In the genomic region with DNA sequence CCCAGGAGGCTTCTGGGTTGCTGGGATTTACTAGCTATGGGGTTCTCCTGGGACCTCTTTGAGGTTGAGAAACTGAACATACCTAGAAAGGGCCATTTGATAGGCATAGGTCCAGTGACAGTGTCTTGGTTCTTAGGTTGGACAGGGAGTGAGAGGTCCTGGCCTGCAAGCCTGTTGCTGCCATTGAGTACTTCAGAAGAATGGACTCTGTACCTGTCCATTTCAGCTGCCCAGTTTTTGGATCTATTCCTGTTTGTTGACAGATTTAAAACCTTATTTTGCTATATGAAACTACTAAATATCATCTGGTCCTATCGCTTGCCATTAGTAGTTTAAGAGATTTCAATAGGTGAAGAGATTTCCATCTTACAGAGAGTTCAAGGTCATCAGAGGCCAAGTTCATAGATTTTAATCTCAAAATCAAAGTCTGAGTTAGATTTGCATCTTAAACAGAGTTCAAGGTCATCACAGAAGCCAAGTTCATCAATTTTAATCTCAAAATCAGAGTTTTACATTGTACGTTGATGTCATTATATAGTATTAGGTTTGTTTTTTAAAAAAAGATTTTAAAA, we compare ENCODE assay signal across 20 cellular contexts. TPM values are rescaled to one million over a fixed set of nuclear protein-coding genes. Genes with fewer than 3 reads are reported as not detected.
DNase-seq lines count a peak whose midpoint lies in the region; ATAC-seq and TF ChIP-seq lines count a peak whose summit lies in the region.
"Had no signal": no experiment of that assay in that cellular context is flagged by ENCODE, and none has a peak within 500 bp of the region (broad histone marks: within the 10 kb centered on the region; RNA-seq: fewer than 3 reads in every experiment).

No MANE protein-coding gene starts in this region.

- peak overlapping the region; percentile 49 for H2BK120ac ChIP-seq in mesenchymal stem cell (ENCODE audit: low read depth, low read length)

- H3K36me3 ChIP-seq in liver (ENCODE audit: control insufficient read depth in 4 of 4, insufficient read depth in 3 of 4, low read depth in 1 of 4, low read length in 3 of 4) (no peaks in the 10 kb centered on the region), mesenchymal stem cell (ENCODE audit: control insufficient read depth in 1 of 2, insufficient read depth in 2 of 2, low read depth in 1 of 2, low read length in 2 of 2) (no peaks in the 10 kb centered on the region), transverse colon (no peaks in the 10 kb centered on the region), smooth muscle cell (ENCODE audit: low read depth) (no peaks in the 10 kb centered on the region), aorta (ENCODE audit: control insufficient read depth in 1 of 2, insufficient read depth in 2 of 2, low read length in 1 of 2) (no peaks in the 10 kb centered on the region)
- H3K36me3 ChIP-seq: BLaER1 treated with 17β-estradiol and CSF1 and Interleukin-3, amounts not matched to agents 10 nM and 100 nM had no signal

- H3K14ac ChIP-seq in mesenchymal stem cell (ENCODE audit: low read length in 2 of 2) = no peak overlapping the region

- intact Hi-C loops in activated CD4-positive, alpha-beta T cell treated with anti-CD3 and anti-CD28 coated beads, Interleukin-2, amount 10 ng/mL, durations not matched to agents 24 days and 14 days (cut with micrococcal nuclease) = no loop called here
- intact Hi-C loops in transverse colon (cut with DNase I; ENCODE audit: low total_unique reads) (no loop called here), aorta (cut with DNase I) (no loop called here)

- H3K4me3 ChIP-seq in liver (ENCODE audit: low read depth in 1 of 3, low read length in 3 of 3) (no peak overlapping the region), mesenchymal stem cell (ENCODE audit: insufficient read depth in 1 of 2, low read depth in 1 of 2, low read length in 2 of 2) (no peak overlapping the region), transverse colon (no peak overlapping the region), smooth muscle cell (no peak overlapping the region), aorta (ENCODE audit: low read length in 2 of 2) (no peak overlapping the region)
- H3K4me3 ChIP-seq: A549; BLaER1 treated with 17β-estradiol and CSF1 and Interleukin-3, amounts not matched to agents 10 nM and 100 nM had no signal

- H3K9ac ChIP-seq in liver (ENCODE audit: low read depth in 1 of 2, low read length in 2 of 2) (no peak overlapping the region), mesenchymal stem cell (ENCODE audit: low read length) (no peak overlapping the region), smooth muscle cell (ENCODE audit: low read depth) (no peak overlapping the region)
- H3K9ac ChIP-seq: BLaER1 treated with 17β-estradiol and CSF1 and Interleukin-3, amounts not matched to agents 10 nM and 100 nM had no signal

- H2AFZ ChIP-seq in mesenchymal stem cell (ENCODE audit: low read depth, low read length) = no peak overlapping the region
- H2AFZ ChIP-seq in smooth muscle cell (ENCODE audit: low read depth) = no peak overlapping the region

- H3K4me1 ChIP-seq in liver (ENCODE audit: control insufficient read depth in 4 of 4, insufficient read depth in 4 of 4, low read length in 3 of 4) (peaks cover 3 to 22% (median 10%) of the 10 kb centered on the region in 4 donors), mesenchymal stem cell (ENCODE audit: control insufficient read depth, insufficient read depth, low read depth, low read length) (peaks cover 12% of the 10 kb centered on the region), transverse colon (peaks cover 0 to 20% (median 2%) of the 10 kb centered on the region in 4 donors), smooth muscle cell (ENCODE audit: low read depth) (peaks cover 5% of the 10 kb centered on the region), aorta (ENCODE audit: control insufficient read depth in 1 of 2, insufficient read depth in 2 of 2, low read length in 2 of 2) (peaks cover 0 to 7% of the 10 kb centered on the region in 2 donors)

- TF ChIP-seq EP300 in transverse colon (IDR thresholded peaks at IDR 0.05; ENCODE audit: low read depth) = no peak

- peaks cover 5% of the 10 kb centered on the region for H3K27me3 Mint-ChIP-seq in activated CD4-positive, alpha-beta T cell treated with anti-CD3 and anti-CD28 coated beads, Interleukin-2, amount 10 ng/mL, durations not matched to agents 24 days and 14 days
- H3K27me3 Mint-ChIP-seq in activated CD4-positive, alpha-beta T cell treated with anti-CD3 and anti-CD28 coated beads, Interleukin-2, amount 10 ng/mL, durations not matched to agents 7 days and 5 days = no peaks in the 10 kb centered on the region
- H3K27me3 Mint-ChIP-seq: CD4-positive, alpha-beta T cell had no signal

- no peak overlapping the region for H3K4me2 ChIP-seq in mesenchymal stem cell (ENCODE audit: low read length, poor library complexity, severe bottlenecking)
- no peak overlapping the region for H3K4me2 ChIP-seq in smooth muscle cell
- H3K4me2 ChIP-seq: A549; BLaER1 treated with 17β-estradiol and CSF1 and Interleukin-3, amounts not matched to agents 10 nM and 100 nM had no signal

- H3K27ac Mint-ChIP-seq in activated CD4-positive, alpha-beta T cell treated with anti-CD3 and anti-CD28 coated beads, Interleukin-2, amount 10 ng/mL, durations not matched to agents 24 days and 14 days = no peak overlapping the region
- no peak overlapping the region for H3K27ac Mint-ChIP-seq in activated CD4-positive, alpha-beta T cell treated with anti-CD3 and anti-CD28 coated beads, Interleukin-2, amount 10 ng/mL, durations not matched to agents 7 days and 5 days
- H3K27ac Mint-ChIP-seq: B cell; CD4-positive, alpha-beta T cell; CD8-positive, alpha-beta T cell had no signal

- POLR2A ChIA-PET in activated CD4-positive, alpha-beta T cell treated with anti-CD3 and anti-CD28 coated beads, Interleukin-2, amount 10 ng/mL, durations not matched to agents 7 days and 5 days (lab: Charles Lee) = no interaction called here

- no peak overlapping the region for H2AK5ac ChIP-seq in mesenchymal stem cell (ENCODE audit: low read length, severe bottlenecking)

- H2BK15ac ChIP-seq in mesenchymal stem cell (ENCODE audit: low read depth, poor library complexity, severe bottlenecking) = no peak overlapping the region

- peaks cover 53% of the 10 kb centered on the region for H3K79me2 ChIP-seq in smooth muscle cell (ENCODE audit: low read depth)

- no peaks in the 10 kb centered on the region for H3K4me1 Mint-ChIP-seq in activated CD4-positive, alpha-beta T cell treated with anti-CD3 and anti-CD28 coated beads, Interleukin-2, amount 10 ng/mL, durations not matched to agents 24 days and 14 days
- H3K4me1 Mint-ChIP-seq in activated CD4-positive, alpha-beta T cell treated with anti-CD3 and anti-CD28 coated beads, Interleukin-2, amount 10 ng/mL, durations not matched to agents 7 days and 5 days = no peaks in the 10 kb centered on the region
- H3K4me1 Mint-ChIP-seq: B cell had no signal

- WGBS in liver = 94% methylated on average over 2 of the region's 2 CpGs
- WGBS in mesenchymal stem cell = no CpG with 5 or more reads among the region's 2 CpGs
- 89 to 92% methylated on average over 2 of the region's 2 CpGs for WGBS in transverse colon (ENCODE audit: low coverage in 1 of 2), 2 donors
- WGBS in smooth muscle cell (ENCODE audit: low lambda C conversion rate) = 97% methylated on average over 2 of the region's 2 CpGs
- WGBS in aorta, 2 donors = 99% methylated on average over 2 of the region's 2 CpGs

- ATAC-seq in left lobe of liver (peak; percentile 86), aorta (ENCODE audit: low FRiP score) (no peak)
- ATAC-seq: A549; CD8-positive, alpha-beta T cell had no signal

- peaks cover 23% of the 10 kb centered on the region for H3K79me1 ChIP-seq in mesenchymal stem cell (replicated peaks; ENCODE audit: low read length, poor library complexity, severe bottlenecking)

- no peak overlapping the region for H4K91ac ChIP-seq in mesenchymal stem cell (ENCODE audit: low read length)

- H3K27me3 ChIP-seq in liver (ENCODE audit: control insufficient read depth in 4 of 4, insufficient read depth in 4 of 4, low read length in 3 of 4) (no peaks in the 10 kb centered on the region), mesenchymal stem cell (ENCODE audit: control insufficient read depth in 1 of 2, insufficient read depth in 1 of 2, low read length in 2 of 2) (no peaks in the 10 kb centered on the region), transverse colon (no peaks in the 10 kb centered on the region), smooth muscle cell (ENCODE audit: low read depth) (no peaks in the 10 kb centered on the region), aorta (ENCODE audit: control insufficient read depth in 1 of 2, insufficient read depth in 2 of 2, low read length in 1 of 2) (no peaks in the 10 kb centered on the region)
- H3K27me3 ChIP-seq: BLaER1 treated with 17β-estradiol and CSF1 and Interleukin-3, amounts not matched to agents 10 nM and 100 nM had no signal

- no peak overlapping the region for H3K4me3 Mint-ChIP-seq in activated CD4-positive, alpha-beta T cell treated with anti-CD3 and anti-CD28 coated beads, Interleukin-2, amount 10 ng/mL, durations not matched to agents 24 days and 14 days
- H3K4me3 Mint-ChIP-seq in activated CD4-positive, alpha-beta T cell treated with anti-CD3 and anti-CD28 coated beads, Interleukin-2, amount 10 ng/mL, durations not matched to agents 7 days and 5 days = no peak overlapping the region
- H3K4me3 Mint-ChIP-seq: B cell; CD4-positive, alpha-beta T cell; CD8-positive, alpha-beta T cell had no signal

- in situ Hi-C loops in transverse colon (cut with MboI; ENCODE audit: low pct_ligation_motif_present in 1 of 4, low pct_unique_long_range_greater_than_20kb in 1 of 4, low sequenced_read_pairs in 3 of 4) = no loop called here

- H3K27ac ChIP-seq in liver (ENCODE audit: low read depth in 1 of 2, low read length in 2 of 2) (no peak overlapping the region), mesenchymal stem cell (ENCODE audit: low read length, poor library complexity, severe bottlenecking) (no peak overlapping the region), transverse colon (no peak overlapping the region), smooth muscle cell (ENCODE audit: low read depth) (no peak overlapping the region), aorta (ENCODE audit: low read depth in 1 of 2, low read length in 2 of 2) (no peak overlapping the region)
- H3K27ac ChIP-seq: 22Rv1; A549; BLaER1 treated with 17β-estradiol and CSF1 and Interleukin-3, amounts not matched to agents 10 nM and 100 nM; C4-2B had no signal

- TF ChIP-seq CTCF in liver (IDR thresholded peaks at IDR 0.05; ENCODE audit: low read depth, low read length, missing input control) (no peak), transverse colon (IDR thresholded peaks at IDR 0.05) (no peak), smooth muscle cell (IDR thresholded peaks at IDR 0.05; ENCODE audit: borderline replicate concordance, insufficient read depth, poor library complexity, severe bottlenecking) (no peak)

- H3K23ac ChIP-seq in mesenchymal stem cell (ENCODE audit: low read length in 2 of 2) = no peak overlapping the region

- H3K36me3 Mint-ChIP-seq in activated CD4-positive, alpha-beta T cell treated with anti-CD3 and anti-CD28 coated beads, Interleukin-2, amount 10 ng/mL, durations not matched to agents 24 days and 14 days (ENCODE audit: low read depth) = no peaks in the 10 kb centered on the region
- no peaks in the 10 kb centered on the region for H3K36me3 Mint-ChIP-seq in activated CD4-positive, alpha-beta T cell treated with anti-CD3 and anti-CD28 coated beads, Interleukin-2, amount 10 ng/mL, durations not matched to agents 7 days and 5 days (ENCODE audit: low read depth)
- H3K36me3 Mint-ChIP-seq: CD8-positive, alpha-beta T cell had no signal

- H3F3A ChIP-seq in smooth muscle cell (ENCODE audit: low read depth) = no peaks in the 10 kb centered on the region

- CTCF ChIA-PET in activated CD4-positive, alpha-beta T cell treated with anti-CD3 and anti-CD28 coated beads, Interleukin-2, amount 10 ng/mL, durations not matched to agents 7 days and 5 days (lab: Charles Lee) = no interaction called here

- H3K4ac ChIP-seq in mesenchymal stem cell (ENCODE audit: low read depth in 1 of 2, low read length in 2 of 2) = no peak overlapping the region

- peak in 1 of 2 donors; percentile 6 for TF ChIP-seq RAD21 in liver (IDR thresholded peaks at IDR 0.05)

- H3K9me3 ChIP-seq in liver (ENCODE audit: control insufficient read depth in 4 of 4, low read length in 3 of 4) (no peaks in the 10 kb centered on the region), mesenchymal stem cell (ENCODE audit: control insufficient read depth, low read length) (no peaks in the 10 kb centered on the region), transverse colon (no peaks in the 10 kb centered on the region), smooth muscle cell (replicated peaks; ENCODE audit: low read depth) (no peaks in the 10 kb centered on the region), aorta (ENCODE audit: control insufficient read depth, low read length) (no peaks in the 10 kb centered on the region)
- H3K9me3 ChIP-seq: A549; BLaER1 treated with 17β-estradiol and CSF1 and Interleukin-3, amounts not matched to agents 10 nM and 100 nM; Caco-2 had no signal

- peak; percentile 35 for DNase-seq in activated CD4-positive, alpha-beta T cell treated with anti-CD3 and anti-CD28 coated beads, Interleukin-2, amount 10 ng/mL, durations not matched to agents 24 days and 14 days
- no peak for DNase-seq in activated CD4-positive, alpha-beta T cell treated with anti-CD3 and anti-CD28 coated beads, Interleukin-2, amount 10 ng/mL, durations not matched to agents 7 days and 5 days
- no peak for DNase-seq in left lobe of liver (ENCODE audit: low spot score)
- no peak for DNase-seq in mesenchymal stem cell
- no peak for DNase-seq in transverse colon
- no peak for DNase-seq in smooth muscle cell (lab: John Stamatoyannopoulos, UW; ENCODE audit: unreplicated experiment)
- DNase-seq in aorta = no peak
- DNase-seq: AML-193; Caco-2; Calu3; CD4-positive, alpha-beta T cell; CD8-positive, alpha-beta T cell; DMS79 treated with DMSO at 0.1 percent for 48 hours; GF-D8 had no signal

- H4K8ac ChIP-seq in mesenchymal stem cell (ENCODE audit: low read length) = no peak overlapping the region

- no peak overlapping the region for H2BK12ac ChIP-seq in mesenchymal stem cell (ENCODE audit: low read length in 2 of 2)

- peaks cover 66% of the 10 kb centered on the region for H4K20me1 ChIP-seq in smooth muscle cell (ENCODE audit: low read depth)

- H2BK5ac ChIP-seq in mesenchymal stem cell (ENCODE audit: low read depth, low read length, poor library complexity, severe bottlenecking) = no peak overlapping the region

- H3K9me3 Mint-ChIP-seq in activated CD4-positive, alpha-beta T cell treated with anti-CD3 and anti-CD28 coated beads, Interleukin-2, amount 10 ng/mL, durations not matched to agents 24 days and 14 days = no peaks in the 10 kb centered on the region
- H3K9me3 Mint-ChIP-seq in activated CD4-positive, alpha-beta T cell treated with anti-CD3 and anti-CD28 coated beads, Interleukin-2, amount 10 ng/mL, durations not matched to agents 7 days and 5 days = no peaks in the 10 kb centered on the region
- H3K9me3 Mint-ChIP-seq: CD4-positive, alpha-beta T cell; CD8-positive, alpha-beta T cell had no signal

- TF ChIP-seq POLR2A in transverse colon (IDR thresholded peaks at IDR 0.05) = no peak

- H3K18ac ChIP-seq in mesenchymal stem cell (ENCODE audit: low read depth in 1 of 2, low read length in 2 of 2) = no peak overlapping the region

RNA-seq across cellular contexts. Expression of a gene that starts 51.0 kb away (rescaled TPM):
- total RNA-seq in activated CD4-positive, alpha-beta T cell treated with anti-CD3 and anti-CD28 coated beads, Interleukin-2, amount 10 ng/mL, durations not matched to agents 24 days and 14 days = 0.40 and 0.45 TPM in 2 replicates
- under 1 TPM; 0.25 to 0.52 TPM for total RNA-seq in activated CD4-positive, alpha-beta T cell treated with anti-CD3 and anti-CD28 coated beads, Interleukin-2, amount 10 ng/mL, durations not matched to agents 7 days and 5 days
- 43.2 TPM for total RNA-seq in left lobe of liver
- total RNA-seq in liver = 10 to 100 TPM; 10.5 to 60.1 TPM
- polyA plus RNA-seq in liver = 10 to 100 TPM in 1 of 2 donors, 1 to 10 TPM in 1; 8.6 to 16.1 TPM
- polyA plus RNA-seq in mesenchymal stem cell (2013, experiment 1 of 2) = 16.8 TPM
- 16.4 TPM for polyA plus RNA-seq in mesenchymal stem cell (2013, experiment 2 of 2)
- 10 to 100 TPM in 1 of 4 donors, 1 to 10 TPM in 3; 6.6 to 79.7 (median 9.4) TPM for total RNA-seq in transverse colon
- 13.5 and 18.1 TPM in 2 replicates for total RNA-seq in smooth muscle cell
- 11.2 TPM in 2 replicates for polyA plus RNA-seq in smooth muscle cell
- total RNA-seq in aorta = 10 to 100 TPM; 42.8 to 50.3 TPM
- polyA plus RNA-seq in aorta = 1 to 10 TPM; 7.1 TPM
